Comparison of ENCODE assay signal across 8 cellular contexts in the genomic region with DNA sequence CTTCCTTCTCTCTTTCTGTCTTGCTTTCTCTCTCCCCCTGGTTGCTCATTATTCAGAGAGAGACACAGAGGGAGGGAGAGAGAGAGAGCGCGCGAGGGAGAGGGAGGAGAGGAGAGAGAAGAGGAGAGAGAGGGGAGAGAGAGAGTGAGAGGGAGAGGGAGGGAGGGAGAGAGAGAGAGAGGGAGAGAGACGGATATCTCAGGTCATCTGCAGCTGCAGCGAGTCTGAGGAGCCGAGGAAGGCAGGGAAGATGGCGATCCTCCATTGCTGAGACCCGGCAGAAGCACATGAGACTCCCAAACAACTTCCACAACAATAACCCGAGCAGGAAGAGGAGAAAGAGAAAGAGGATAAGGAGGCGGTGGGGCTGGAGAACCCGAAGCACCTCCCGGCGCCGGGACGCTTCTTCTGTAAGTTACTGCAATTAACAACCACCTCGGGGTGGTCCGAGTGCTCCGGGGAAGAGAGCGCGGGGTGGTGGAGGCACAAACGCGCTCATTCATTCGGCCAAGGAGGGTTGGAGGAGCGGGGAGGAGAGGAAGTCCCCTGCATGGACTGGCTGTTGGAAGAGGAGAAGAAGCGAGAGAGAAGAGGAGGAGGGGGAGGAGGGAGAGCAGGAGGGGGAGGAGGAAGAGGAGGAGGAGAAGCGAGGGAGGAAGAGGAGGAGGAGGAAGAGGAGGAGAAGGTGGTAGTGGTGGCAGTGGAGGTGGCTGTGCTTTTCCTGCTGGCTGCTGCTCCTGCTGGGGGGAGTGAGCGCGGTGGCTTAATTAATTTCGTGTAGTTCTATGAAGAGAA. TPM values are rescaled to one million over a fixed set of nuclear protein-coding genes. Genes with fewer than 3 reads are reported as not detected.
DNase-seq lines count a peak whose midpoint lies in the region; ATAC-seq and TF ChIP-seq lines count a peak whose summit lies in the region.

A gene with protein sequence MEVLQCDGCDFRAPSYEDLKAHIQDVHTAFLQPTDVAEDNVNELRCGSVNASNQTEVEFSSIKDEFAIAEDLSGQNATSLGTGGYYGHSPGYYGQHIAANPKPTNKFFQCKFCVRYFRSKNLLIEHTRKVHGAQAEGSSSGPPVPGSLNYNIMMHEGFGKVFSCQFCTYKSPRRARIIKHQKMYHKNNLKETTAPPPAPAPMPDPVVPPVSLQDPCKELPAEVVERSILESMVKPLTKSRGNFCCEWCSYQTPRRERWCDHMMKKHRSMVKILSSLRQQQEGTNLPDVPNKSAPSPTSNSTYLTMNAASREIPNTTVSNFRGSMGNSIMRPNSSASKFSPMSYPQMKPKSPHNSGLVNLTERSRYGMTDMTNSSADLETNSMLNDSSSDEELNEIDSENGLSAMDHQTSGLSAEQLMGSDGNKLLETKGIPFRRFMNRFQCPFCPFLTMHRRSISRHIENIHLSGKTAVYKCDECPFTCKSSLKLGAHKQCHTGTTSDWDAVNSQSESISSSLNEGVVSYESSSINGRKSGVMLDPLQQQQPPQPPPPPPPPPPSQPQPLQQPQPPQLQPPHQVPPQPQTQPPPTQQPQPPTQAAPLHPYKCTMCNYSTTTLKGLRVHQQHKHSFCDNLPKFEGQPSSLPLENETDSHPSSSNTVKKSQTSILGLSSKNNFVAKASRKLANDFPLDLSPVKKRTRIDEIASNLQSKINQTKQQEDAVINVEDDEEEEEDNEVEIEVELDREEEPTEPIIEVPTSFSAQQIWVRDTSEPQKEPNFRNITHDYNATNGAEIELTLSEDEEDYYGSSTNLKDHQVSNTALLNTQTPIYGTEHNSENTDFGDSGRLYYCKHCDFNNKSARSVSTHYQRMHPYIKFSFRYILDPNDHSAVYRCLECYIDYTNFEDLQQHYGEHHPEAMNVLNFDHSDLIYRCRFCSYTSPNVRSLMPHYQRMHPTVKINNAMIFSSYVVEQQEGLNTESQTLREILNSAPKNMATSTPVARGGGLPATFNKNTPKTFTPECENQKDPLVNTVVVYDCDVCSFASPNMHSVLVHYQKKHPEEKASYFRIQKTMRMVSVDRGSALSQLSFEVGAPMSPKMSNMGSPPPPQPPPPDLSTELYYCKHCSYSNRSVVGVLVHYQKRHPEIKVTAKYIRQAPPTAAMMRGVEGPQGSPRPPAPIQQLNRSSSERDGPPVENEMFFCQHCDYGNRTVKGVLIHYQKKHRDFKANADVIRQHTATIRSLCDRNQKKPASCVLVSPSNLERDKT (N-terminal part only) (plus strand): TSS at position 221 of the 795 bp plus-strand sequence. CDS start 60,218 bp downstream, outside the sequence.

- TF ChIP-seq CTCF in colonic mucosa (IDR thresholded peaks at IDR 0.05), result no peak

- in situ Hi-C loops in GM23248 (cut with MboI), result no loop called here

- 1% methylated on average over 23 to 29 of the region's 29 CpGs for WGBS in GM23248 (ENCODE audit: low coverage in 1 of 2, low lambda C conversion rate in 2 of 2, missing lambda C conversion rate in 2 of 2), 2 experiments

- H3K4me3 ChIP-seq in GM23248 (peak within 1 kb of the TSS; percentile 84), colonic mucosa (peak within 1 kb of the TSS; percentile 70)

- intact Hi-C loops in colonic mucosa (cut with DNase I) (loop anchor here (10.0 kb wide), 1 partner anchor 202 kb away; no protein-coding TSS in a partner anchor), left colon (cut with DNase I, micrococcal nuclease) (no loop called here)

- no peaks in the 10 kb centered on the region for H3K79me2 ChIP-seq in GM23248 (ENCODE audit: insufficient read depth)

- DNase-seq in AG08395 (ENCODE audit: low spot score) (peak; percentile 37), GM23248 (peak; percentile 61), colonic mucosa (peak; percentile 81), left colon (peak; percentile 41 to 64), activated gamma-delta T cell (lab: John Stamatoyannopoulos, UW) (no peak)
- no peak for DNase-seq in stimulated activated naive CD8-positive, alpha-beta T cell treated with anti-CD3 and anti-CD28 coated beads, Interleukin-15, Interleukin-2, amounts not matched to agents 100 U/mL and 50 U/mL, for 24 hours

- ATAC-seq in left colon (peak; percentile 24), GM19452 (IDR thresholded peaks at IDR 0.05; ENCODE audit: unreplicated experiment) (no peak)
- ATAC-seq in stimulated activated naive CD8-positive, alpha-beta T cell treated with anti-CD3 and anti-CD28 coated beads, Interleukin-15, Interleukin-2, amounts not matched to agents 100 U/mL and 50 U/mL, for 24 hours, result peak; percentile 37

- no peaks in the 10 kb centered on the region for H3K36me3 ChIP-seq in GM23248 (ENCODE audit: low read depth)
- H3K36me3 ChIP-seq in colonic mucosa, result no peaks in the 10 kb centered on the region

- H4K20me1 ChIP-seq in GM23248 (ENCODE audit: insufficient read depth), result no peaks in the 10 kb centered on the region

- H3K9me3 ChIP-seq in GM23248 (ENCODE audit: low read depth) (no peaks in the 10 kb centered on the region), colonic mucosa (no peaks in the 10 kb centered on the region)

- H3K4me2 ChIP-seq in GM23248 (ENCODE audit: unreplicated experiment), result peak within 1 kb of the TSS; percentile 98

- peak within 1 kb of the TSS; percentile 90 for H2AFZ ChIP-seq in GM23248

- H3K9me2 ChIP-seq in GM23248 (ENCODE audit: insufficient read depth), result no peaks in the 10 kb centered on the region

- peaks cover 10% of the 10 kb centered on the region; the same call in 1 of the 2 replicates for H3F3A ChIP-seq in GM23248 (ENCODE audit: insufficient read depth)

- H3K27me3 ChIP-seq in GM23248 (replicated peaks; ENCODE audit: insufficient read depth) (peaks cover 28% of the 10 kb centered on the region), colonic mucosa (peaks cover 4% of the 10 kb centered on the region)

- H3K4me1 ChIP-seq in GM23248 (ENCODE audit: insufficient read depth) (peaks cover 8% of the 10 kb centered on the region), colonic mucosa (no peaks in the 10 kb centered on the region)

- H3K9ac ChIP-seq in GM23248 (peak within 1 kb of the TSS; percentile 67), colonic mucosa (ENCODE audit: low read depth in 2 of 2, low read length in 2 of 2) (peak within 1 kb of the TSS; percentile 67 to 92)

- H3K27ac ChIP-seq in GM23248 (peak within 1 kb of the TSS; percentile 37; the same call in 1 of the 2 replicates), colonic mucosa (peak within 1 kb of the TSS; percentile 75)

TF ChIP-seq in PFSK-1, 5 proteins besides CTCF, POLR2A, EP300 and RAD21:
- TF ChIP-seq, protein P1, sequence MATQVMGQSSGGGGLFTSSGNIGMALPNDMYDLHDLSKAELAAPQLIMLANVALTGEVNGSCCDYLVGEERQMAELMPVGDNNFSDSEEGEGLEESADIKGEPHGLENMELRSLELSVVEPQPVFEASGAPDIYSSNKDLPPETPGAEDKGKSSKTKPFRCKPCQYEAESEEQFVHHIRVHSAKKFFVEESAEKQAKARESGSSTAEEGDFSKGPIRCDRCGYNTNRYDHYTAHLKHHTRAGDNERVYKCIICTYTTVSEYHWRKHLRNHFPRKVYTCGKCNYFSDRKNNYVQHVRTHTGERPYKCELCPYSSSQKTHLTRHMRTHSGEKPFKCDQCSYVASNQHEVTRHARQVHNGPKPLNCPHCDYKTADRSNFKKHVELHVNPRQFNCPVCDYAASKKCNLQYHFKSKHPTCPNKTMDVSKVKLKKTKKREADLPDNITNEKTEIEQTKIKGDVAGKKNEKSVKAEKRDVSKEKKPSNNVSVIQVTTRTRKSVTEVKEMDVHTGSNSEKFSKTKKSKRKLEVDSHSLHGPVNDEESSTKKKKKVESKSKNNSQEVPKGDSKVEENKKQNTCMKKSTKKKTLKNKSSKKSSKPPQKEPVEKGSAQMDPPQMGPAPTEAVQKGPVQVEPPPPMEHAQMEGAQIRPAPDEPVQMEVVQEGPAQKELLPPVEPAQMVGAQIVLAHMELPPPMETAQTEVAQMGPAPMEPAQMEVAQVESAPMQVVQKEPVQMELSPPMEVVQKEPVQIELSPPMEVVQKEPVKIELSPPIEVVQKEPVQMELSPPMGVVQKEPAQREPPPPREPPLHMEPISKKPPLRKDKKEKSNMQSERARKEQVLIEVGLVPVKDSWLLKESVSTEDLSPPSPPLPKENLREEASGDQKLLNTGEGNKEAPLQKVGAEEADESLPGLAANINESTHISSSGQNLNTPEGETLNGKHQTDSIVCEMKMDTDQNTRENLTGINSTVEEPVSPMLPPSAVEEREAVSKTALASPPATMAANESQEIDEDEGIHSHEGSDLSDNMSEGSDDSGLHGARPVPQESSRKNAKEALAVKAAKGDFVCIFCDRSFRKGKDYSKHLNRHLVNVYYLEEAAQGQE (IDR thresholded peaks at IDR 0.05; ENCODE audit: insufficient read depth in 1 of 2, low read depth in 2 of 2, low read length in 2 of 2), result 0 out of 4 replicates have a peak, but pooled peaks of 1 of the 2 experiments have one; percentile 18
- TF ChIP-seq POLR2AphosphoS5 (IDR thresholded peaks at IDR 0.05; ENCODE audit: low read depth, low read length) (0 out of 2 replicates have a peak, but pooled peaks have one; percentile 54), TAF1 (IDR thresholded peaks at IDR 0.05; ENCODE audit: borderline replicate concordance, insufficient read depth, low read length) (peak; percentile 65; the same call in 1 of the 2 replicates), FOXP2 (optimal IDR thresholded peaks at IDR 0.05; ENCODE audit: borderline replicate concordance, extremely low read depth, extremely low read length, insufficient read depth) (no peak)
TF ChIP-seq in PFSK-1: peak in this region for 3.

RNA-seq across cellular contexts. Expression of the gene that starts here (rescaled TPM):
- 2.5 and 5.0 TPM in 2 replicates for total RNA-seq in GM23248 (2014; rRNA removed; shearing (Covaris generic))
- polyA plus RNA-seq in GM23248 (2016; fragmentation: Nextera tagmentation; extraction: Ambion mirVana), result 1.1 and 1.5 TPM in 2 replicates
- polyA plus RNA-seq in PFSK-1 (2012; ENCODE audit: insufficient read length, low read depth), result 3.4 TPM
- total RNA-seq in colonic mucosa, result 10 to 100 TPM; 28.9 to 29.3 TPM
- 10 to 100 TPM; 33.4 to 41.6 TPM for total RNA-seq in left colon

Comparison
In these comparisons a context has a peak if more than half of its experiments do, and no peak if none do; other contexts are left out.
1. DNase-seq: peak in AG08395 (single experiment), GM23248 (single experiment), colonic mucosa (single experiment) and left colon (2 of 2); none in stimulated activated naive CD8-positive, alpha-beta T cell treated with anti-CD3 and anti-CD28 coated beads, Interleukin-15, Interleukin-2, amounts not matched to agents 100 U/mL and 50 U/mL, for 24 hours (single experiment) and activated gamma-delta T cell (single experiment).